ENCODE assay signal across 30 cellular contexts in the genomic region with DNA sequence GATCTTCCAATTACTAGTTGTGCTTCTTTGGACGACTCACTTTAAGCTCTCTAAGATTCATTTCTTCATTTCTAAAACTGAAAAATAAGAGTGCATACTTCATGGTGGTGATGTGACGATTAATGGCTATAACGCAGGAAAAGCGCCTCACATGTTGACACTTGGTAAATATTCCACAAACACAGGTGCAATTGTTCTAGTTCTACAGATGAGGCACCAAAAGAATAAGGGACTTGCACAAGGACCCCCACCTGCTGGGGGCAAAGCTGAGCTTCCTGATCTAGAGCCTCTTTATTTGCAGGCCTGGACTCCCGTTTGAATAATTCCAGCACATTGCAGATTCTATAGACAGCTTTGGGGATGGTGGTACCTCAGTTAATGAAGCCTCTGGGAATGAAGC.
"Had no signal": no experiment of that assay in that cellular context is flagged by ENCODE, and none has a peak within 500 bp of the region (broad histone marks: within the 10 kb centered on the region; RNA-seq: fewer than 3 reads in every experiment).

No MANE protein-coding gene starts in this region.

- H3K4me3 ChIP-seq: adrenal gland, body of pancreas, cardiac muscle cell, colonic mucosa, gastrocnemius medialis, left lung, lower lobe of right lung, psoas muscle, smooth muscle cell, uterus had no signal

- DNase-seq: activated CD4-positive, alpha-beta memory T cell treated with anti-CD3 and anti-CD28 coated beads for 36 hours; activated CD4-positive, alpha-beta T cell treated with anti-CD3 and anti-CD28 coated beads, Interleukin-2, amount 10 ng/mL, durations not matched to agents 24 days and 14 days; activated CD4-positive, CD25-positive, alpha-beta regulatory T cell treated with anti-CD3 and anti-CD28 coated beads, Interleukin-2, amount 50 U/mL, for 72 hours; activated CD8-positive, alpha-beta memory T cell treated with anti-CD3 and anti-CD28 coated beads, Interleukin-2, amount 50 U/mL, for 4 hours; activated effector memory CD4-positive, alpha-beta T cell treated with anti-CD3 and anti-CD28 coated beads, Interleukin-2, amount 50 U/mL, for 16 hours; activated naive CD4-positive, alpha-beta T cell treated with anti-CD3 and anti-CD28 coated beads for 36 hours; activated naive CD8-positive, alpha-beta T cell treated with anti-CD3 and anti-CD28 coated beads for 36 hours; activated T-cell treated with anti-CD3 and anti-CD28 coated beads, Interleukin-2, amount 50 U/mL, for 1 hour; adrenal gland; aorta; body of pancreas; cerebellar nuclear complex; colonic mucosa; effector CD8-positive, alpha-beta T cell; gastrocnemius medialis; glutamatergic neuron; left lung; lower lobe of right lung; mesenchymal stem cell; naive thymus-derived CD8-positive, alpha-beta T cell; nucleus accumbens; psoas muscle; stimulated activated CD4-positive, alpha-beta T cell treated with anti-CD3 and anti-CD28 coated beads, Interleukin-1b, Interleukin-23, amount 100 ng/mL, for 48 hours; stimulated activated CD4-positive, alpha-beta T cell treated with anti-CD3 and anti-CD28 coated beads, Interleukin-4, amount 100 ng/mL, for 4 hours; stimulated activated CD8-positive, alpha-beta memory T cell treated with anti-CD3 and anti-CD28 coated beads, Interleukin-4, amount 100 ng/mL, for 48 hours; stimulated activated naive CD8-positive, alpha-beta T cell treated with anti-CD3 and anti-CD28 coated beads, Interleukin-15, amount 100 ng/mL, for 72 hours; substantia nigra; uterus had no signal
